ENCODE assay signal across 24 cellular contexts in the genomic region with DNA sequence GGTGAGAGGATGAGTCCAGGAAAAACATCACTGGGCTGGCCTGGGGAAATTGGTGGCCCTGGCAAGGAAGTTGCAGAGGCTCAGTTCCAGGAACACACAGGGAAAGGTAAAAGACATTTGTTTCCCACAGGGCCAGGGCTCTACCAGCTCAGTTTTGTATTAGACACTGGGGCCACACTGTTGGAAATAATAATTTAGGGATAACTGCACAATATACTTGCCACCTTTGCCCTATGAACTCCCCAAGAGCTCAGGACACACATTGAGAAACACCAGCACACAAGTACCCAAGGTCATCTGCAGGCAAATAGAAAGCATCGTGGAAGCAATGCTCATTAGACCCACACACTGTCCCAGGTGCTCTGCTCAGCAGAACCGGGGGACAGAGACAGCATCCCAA.
DNase-seq lines count a peak whose midpoint lies in the region; ATAC-seq and TF ChIP-seq lines count a peak whose summit lies in the region.
"Had no signal": no experiment of that assay in that cellular context is flagged by ENCODE, and none has a peak within 500 bp of the region (broad histone marks: within the 10 kb centered on the region; RNA-seq: fewer than 3 reads in every experiment).

No MANE protein-coding gene starts in this region.

- H3K27ac Mint-ChIP-seq in chondrocyte (ENCODE audit: unreplicated experiment) (no peak overlapping the region), GM23338 (no peak overlapping the region)
- H3K27ac Mint-ChIP-seq: CD14-positive monocyte; CD4-positive, alpha-beta T cell; CD8-positive, alpha-beta memory T cell; H9 had no signal

- no peaks in the 10 kb centered on the region for H4K20me1 ChIP-seq in GM23338 (replicated peaks; ENCODE audit: insufficient read depth)
- H4K20me1 ChIP-seq: BLaER1 treated with 17β-estradiol and CSF1 and Interleukin-3, amounts not matched to agents 10 nM and 100 nM had no signal

- H3K4me3 ChIP-seq in iPS-18c (ENCODE audit: insufficient read depth, low read depth, low read length) (0 out of 2 replicates have a peak overlapping the region, but pooled peaks have one; percentile 9), spleen (no peak overlapping the region), GM23338 (no peak overlapping the region), thyroid gland (replicated peaks in 1 of 3) (no peak overlapping the region)
- H3K4me3 ChIP-seq: A549; BLaER1 treated with 17β-estradiol and CSF1 and Interleukin-3, amounts not matched to agents 10 nM and 100 nM; GM12878; GM23248 had no signal

- H2AFZ ChIP-seq in GM23338: no peak overlapping the region
- H2AFZ ChIP-seq: GM23248 had no signal

- H3K27ac ChIP-seq in spleen (no peak overlapping the region), GM23338 (ENCODE audit: low read depth) (no peak overlapping the region), thyroid gland (no peak overlapping the region)
- H3K27ac ChIP-seq: A549; BLaER1 treated with 17β-estradiol and CSF1 and Interleukin-3, amounts not matched to agents 10 nM and 100 nM; GM23248 had no signal

- TF ChIP-seq POLR2A in spleen (IDR thresholded peaks at IDR 0.05) (no peak), thyroid gland (IDR thresholded peaks at IDR 0.05) (no peak)

- intact Hi-C loops in spleen (cut with DNase I; ENCODE audit: low total_unique reads) (no loop called here), thyroid gland (cut with DNase I) (no loop called here)

- H3K36me3 Mint-ChIP-seq in chondrocyte (ENCODE audit: low read depth): no peaks in the 10 kb centered on the region
- peaks cover 43% of the 10 kb centered on the region for H3K36me3 Mint-ChIP-seq in GM23338 (ENCODE audit: low read depth)
- H3K36me3 Mint-ChIP-seq: CD14-positive monocyte had no signal

- no peak for ATAC-seq in GM23338
- ATAC-seq: A549, GM12878, HCT116 had no signal

- H3K79me2 ChIP-seq in GM23338 (replicated peaks; ENCODE audit: insufficient read depth): no peaks in the 10 kb centered on the region

- H3K9me3 Mint-ChIP-seq in chondrocyte (ENCODE audit: low read depth): peaks cover 33% of the 10 kb centered on the region
- H3K9me3 Mint-ChIP-seq in GM23338: peaks cover 25% of the 10 kb centered on the region; the same call in 2 of the 3 replicates

- no peak overlapping the region for H3K4me3 Mint-ChIP-seq in chondrocyte (ENCODE audit: unreplicated experiment)
- H3K4me3 Mint-ChIP-seq in GM23338: no peak overlapping the region
- H3K4me3 Mint-ChIP-seq: CD14-positive monocyte; CD4-positive, alpha-beta T cell; CD8-positive, alpha-beta memory T cell; H9 had no signal

- no peaks in the 10 kb centered on the region for H3K4me1 ChIP-seq in spleen
- H3K4me1 ChIP-seq in GM23338 (ENCODE audit: insufficient read depth): no peaks in the 10 kb centered on the region
- no peaks in the 10 kb centered on the region for H3K4me1 ChIP-seq in thyroid gland
- H3K4me1 ChIP-seq: A549, BE2C had no signal

- no peaks in the 10 kb centered on the region for H3K27me3 ChIP-seq in spleen (replicated peaks in 1 of 7)
- H3K27me3 ChIP-seq in GM23338 (ENCODE audit: insufficient read depth): no peaks in the 10 kb centered on the region
- H3K27me3 ChIP-seq in thyroid gland: no peaks in the 10 kb centered on the region
- H3K27me3 ChIP-seq: BE2C; BLaER1 treated with 17β-estradiol and CSF1 and Interleukin-3, amounts not matched to agents 10 nM and 100 nM had no signal

- no peaks in the 10 kb centered on the region for H3K4me1 Mint-ChIP-seq in chondrocyte (ENCODE audit: low read depth)
- H3K4me1 Mint-ChIP-seq in GM23338: no peaks in the 10 kb centered on the region
- H3K4me1 Mint-ChIP-seq: CD14-positive monocyte; CD8-positive, alpha-beta memory T cell; H9 had no signal

- TF ChIP-seq CTCF in chondrocyte (IDR thresholded peaks at IDR 0.05) (no peak), spleen (IDR thresholded peaks at IDR 0.05 in 8 of 11, conservative IDR thresholded peaks at IDR 0.05 in 3 of 11) (no peak), GM23338 (conservative IDR thresholded peaks at IDR 0.05; ENCODE audit: low read depth in 2 of 2) (no peak), thyroid gland (IDR thresholded peaks at IDR 0.05) (no peak)

- no peaks in the 10 kb centered on the region for H3F3A ChIP-seq in GM23338 (replicated peaks; ENCODE audit: low read depth)

- no peaks in the 10 kb centered on the region for H3K27me3 Mint-ChIP-seq in chondrocyte (ENCODE audit: low read depth)
- H3K27me3 Mint-ChIP-seq in GM23338 (ENCODE audit: insufficient read depth, low read depth, poor library complexity): peaks cover 2% of the 10 kb centered on the region

- H3K36me3 ChIP-seq in spleen (no peaks in the 10 kb centered on the region), GM23338 (ENCODE audit: insufficient read depth) (peaks cover 11% of the 10 kb centered on the region; the same call in 1 of the 2 replicates), thyroid gland (no peaks in the 10 kb centered on the region)
- H3K36me3 ChIP-seq: BE2C had no signal

- H3K9me3 ChIP-seq in iPS-18c (ENCODE audit: control insufficient read depth, insufficient read depth, low read length) (peaks cover 34% of the 10 kb centered on the region), spleen (peaks cover 0 to 64% (median 46%) of the 10 kb centered on the region in 8 donors), thyroid gland (no peaks in the 10 kb centered on the region)
- H3K9me3 ChIP-seq: A549, BE2C had no signal

- DNase-seq in chondrocyte (ENCODE audit: low spot score) (peak; percentile 20), mesenteric fat pad (ENCODE audit: low spot score) (peak; percentile 33), spleen (peak; percentile 3), GM23338 (ENCODE audit: low spot score) (no peak), thyroid gland (no peak), NCI-H2196 (lab: John Stamatoyannopoulos, UW; ENCODE audit: unreplicated experiment) (no peak)
- DNase-seq: 8988T; ACHN; AML-193; BE2C; CD4-positive, alpha-beta T cell; CD8-positive, alpha-beta memory T cell; DMS 273 treated with DMSO at 0.1 percent for 48 hours; DMS79; EL; GDM1; GM23248; H9 had no signal

- H3K9me2 ChIP-seq in GM23338 (ENCODE audit: insufficient read depth): no peaks in the 10 kb centered on the region

- 71 to 97% (median 85%) methylated on average over 2 of the region's 2 CpGs for WGBS in spleen, 5 donors
- 85 to 97% methylated on average over 2 of the region's 2 CpGs for WGBS in thyroid gland, 2 donors

- no peak overlapping the region for H3K4me2 ChIP-seq in GM23338
- H3K4me2 ChIP-seq: A549; BLaER1 treated with 17β-estradiol and CSF1 and Interleukin-3, amounts not matched to agents 10 nM and 100 nM had no signal

TF ChIP-seq in GM23338, 12 proteins besides CTCF, POLR2A, EP300 and RAD21 (continues in another document):
- TF ChIP-seq EZH2 (IDR thresholded peaks at IDR 0.05; ENCODE audit: low read depth, unreplicated experiment): no peak
- TF ChIP-seq CREB1 (CRISPR knock-in tag; IDR thresholded peaks at IDR 0.05; ENCODE audit: low read depth): no peak
- no peak for TF ChIP-seq ETS1 (IDR thresholded peaks at IDR 0.05)
- TF ChIP-seq ZNF331 (CRISPR knock-in tag; IDR thresholded peaks at IDR 0.05; ENCODE audit: low read depth): no peak
- no peak for TF ChIP-seq JUNB (IDR thresholded peaks at IDR 0.05; ENCODE audit: unreplicated experiment)

Comparison
In these comparisons a context has a peak if more than half of its experiments do, and no peak if none do; other contexts are left out.
1. DNase-seq: peak in chondrocyte (single experiment), mesenteric fat pad (single experiment) and spleen (single experiment); none in GM23338 (single experiment), thyroid gland (0 of 2) and NCI-H2196 (single experiment).